Comparison of ENCODE assay signal across 8 cellular contexts in the genomic region with DNA sequence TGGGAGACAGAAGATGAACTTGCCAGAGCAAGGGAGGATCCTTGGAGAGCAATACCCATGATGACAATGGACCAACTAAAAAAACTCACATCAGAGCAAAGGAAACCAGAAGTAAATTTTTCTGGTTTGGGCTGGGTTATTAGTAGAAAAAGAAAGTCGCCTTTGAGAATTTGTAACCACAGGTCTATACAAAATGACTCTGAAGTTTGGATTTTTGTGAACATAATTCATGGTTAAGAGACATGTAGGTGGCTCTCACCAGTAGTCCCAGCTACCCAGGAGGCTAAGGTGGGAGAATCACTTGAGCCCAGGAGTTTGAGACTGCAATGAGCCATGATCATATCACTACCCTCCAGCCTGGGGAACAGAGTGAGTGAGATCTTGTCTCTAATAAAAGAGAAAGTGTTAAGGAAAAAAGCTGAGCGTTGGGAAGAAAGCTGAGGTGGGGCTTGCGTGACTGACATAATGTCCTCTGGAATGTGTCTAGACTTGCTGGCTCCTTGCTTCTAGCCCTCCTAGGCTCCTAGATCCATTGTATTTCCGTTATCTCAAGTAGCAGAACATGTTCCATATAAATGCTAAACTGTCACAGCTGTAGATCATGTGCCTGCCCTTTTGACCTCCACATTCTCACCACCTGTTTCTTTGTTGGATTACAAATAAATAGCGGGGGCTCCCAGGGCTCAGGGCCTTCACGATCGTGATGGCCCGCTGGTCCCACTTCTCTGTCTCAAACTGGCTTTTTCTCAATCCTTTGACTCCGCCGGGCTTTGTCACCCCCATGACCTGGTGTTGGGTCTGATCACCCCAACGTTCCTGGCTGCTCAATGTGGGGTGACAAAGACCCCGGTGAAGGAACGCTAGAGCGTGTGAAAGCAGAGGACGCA.
A peak's percentile ranks its signal among the peaks of the same experiment; 100 is the strongest.
DNase-seq lines count a peak whose midpoint lies in the region; ATAC-seq, FAIRE-seq and TF ChIP-seq lines count a peak whose summit lies in the region.

No MANE protein-coding gene starts in this region.

- no peaks in the 10 kb centered on the region for H3K9me3 Mint-ChIP-seq in nephron progenitor cell

- H3K36me3 Mint-ChIP-seq in nephron progenitor cell (ENCODE audit: low read depth) = no peaks in the 10 kb centered on the region

- peak overlapping the region; percentile 68 for H3K27ac Mint-ChIP-seq in nephron progenitor cell

- H3K27me3 Mint-ChIP-seq in nephron progenitor cell (ENCODE audit: low read depth, poor library complexity) = no peaks in the 10 kb centered on the region

- FAIRE-seq in RCC 7860 (lab: Jason Lieb, UNC) = no peak

- in situ Hi-C loops in ACHN (cut with HindIII; ENCODE audit: low pct_ligation_motif_present, low pct_unique_long_range_greater_than_20kb, low sequenced_read_pairs) = no loop called here

- ATAC-seq in GM19035 (IDR thresholded peaks at IDR 0.05; ENCODE audit: unreplicated experiment) = peak; percentile 76
- ATAC-seq in HG02852 (IDR thresholded peaks at IDR 0.05; ENCODE audit: unreplicated experiment) = peak; percentile 78

- no peak overlapping the region for H3K4me3 Mint-ChIP-seq in nephron progenitor cell

- peak; percentile 40 for DNase-seq in RCC 7860 (ENCODE audit: low spot score)
- peak; percentile 6 for DNase-seq in nephron progenitor cell
- no peak for DNase-seq in NCI-H1694 treated with DMSO at 0.1 percent for 48 hours (lab: John Stamatoyannopoulos, UW)
- no peak for DNase-seq in DMS79 (lab: John Stamatoyannopoulos, UW)
- no peak for DNase-seq in ACHN
- DNase-seq in superior temporal gyrus (ENCODE audit: extremely low spot score) = no peak

- TF ChIP-seq CTCF in nephron progenitor cell (IDR thresholded peaks at IDR 0.05) = no peak

- peaks cover 22% of the 10 kb centered on the region for H3K4me1 Mint-ChIP-seq in nephron progenitor cell

Comparison
In these comparisons a context has a peak if more than half of its experiments do, and no peak if none do; other contexts are left out.
1. DNase-seq: peak in RCC 7860 (single experiment) and nephron progenitor cell (single experiment); none in NCI-H1694 treated with DMSO at 0.1 percent for 48 hours (single experiment), DMS79 (single experiment), ACHN (single experiment) and superior temporal gyrus (single experiment).